Comparison of ENCODE assay signal across 8 cellular contexts in genomic region chr9:84953797-84954695, GRCh38.
A peak's percentile ranks its signal among the peaks of the same experiment; 100 is the strongest.
DNase-seq lines count a peak whose midpoint lies in the region; ATAC-seq and TF ChIP-seq lines count a peak whose summit lies in the region.

No MANE protein-coding gene starts in this region.

- no peaks in the 10 kb centered on the region for H3K36me3 ChIP-seq in gastroesophageal sphincter
- H3K36me3 ChIP-seq in vagina, result no peaks in the 10 kb centered on the region

- intact Hi-C loops in CD14-positive monocyte (cut with micrococcal nuclease), result loop anchor here in 1 of 2 donors (10.0 kb wide), 1 partner anchor 61 kb away; no protein-coding TSS in a partner anchor
- intact Hi-C loops in vagina (cut with DNase I), result no loop called here

- TF ChIP-seq EP300 in gastroesophageal sphincter (IDR thresholded peaks at IDR 0.05), result no peak

- ATAC-seq in GM18868 (IDR thresholded peaks at IDR 0.05; ENCODE audit: unreplicated experiment) (peak; percentile 99), HG03045 (IDR thresholded peaks at IDR 0.05; ENCODE audit: unreplicated experiment) (peak; percentile 95), gastroesophageal sphincter (peak; percentile 86)
- ATAC-seq in activated CD8-positive, alpha-beta memory T cell treated with anti-CD3 and anti-CD28 coated beads, Interleukin-2, amount 10 ng/mL, durations not matched to agents 7 days and 5 days, result peak; percentile 63

- WGBS in gastroesophageal sphincter (ENCODE audit: low coverage in 1 of 2), 2 donors, result 30 to 54% methylated on average over 9 to 15 of the region's 21 CpGs

- H3K4me3 ChIP-seq in gastroesophageal sphincter (no peak overlapping the region), vagina (no peak overlapping the region)

- H3K9me3 ChIP-seq in gastroesophageal sphincter (no peaks in the 10 kb centered on the region), vagina (no peaks in the 10 kb centered on the region)

- H3K27me3 ChIP-seq in gastroesophageal sphincter (peaks cover 7% of the 10 kb centered on the region), vagina (no peaks in the 10 kb centered on the region)

- no peak for TF ChIP-seq POLR2A in gastroesophageal sphincter (IDR thresholded peaks at IDR 0.05)
- TF ChIP-seq POLR2A in vagina (IDR thresholded peaks at IDR 0.05), result no peak

- H3K9me3 Mint-ChIP-seq in CD14-positive monocyte, result peaks cover 0 to 3% (median 0%) of the 10 kb centered on the region in 7 donors
- no peaks in the 10 kb centered on the region for H3K9me3 Mint-ChIP-seq in activated CD8-positive, alpha-beta memory T cell treated with anti-CD3 and anti-CD28 coated beads, Interleukin-2, amount 10 ng/mL, durations not matched to agents 7 days and 5 days (ENCODE audit: low read depth)
- peaks cover 5% of the 10 kb centered on the region for H3K9me3 Mint-ChIP-seq in osteocyte (ENCODE audit: unreplicated experiment)

- TF ChIP-seq CTCF in CD14-positive monocyte (IDR thresholded peaks at IDR 0.05), result peak; percentile 67
- TF ChIP-seq CTCF in gastroesophageal sphincter (IDR thresholded peaks at IDR 0.05), result peak; percentile 88 to 95 (median 90)
- TF ChIP-seq CTCF in osteocyte (IDR thresholded peaks at IDR 0.05), result peak; percentile 97
- peak; percentile 46 to 91 (median 77) for TF ChIP-seq CTCF in vagina (IDR thresholded peaks at IDR 0.05)

- CTCF ChIA-PET in activated CD8-positive, alpha-beta memory T cell treated with anti-CD3 and anti-CD28 coated beads, Interleukin-2, amount 10 ng/mL, durations not matched to agents 7 days and 5 days (lab: Charles Lee), result interaction anchor here (0.8 kb wide), 1 partner anchor 12 kb away, joined by 3 read pairs; no protein-coding TSS in a partner anchor

- peaks cover 3 to 11% (median 9%) of the 10 kb centered on the region in 3 donors for H3K27me3 Mint-ChIP-seq in CD14-positive monocyte (ENCODE audit: low read depth in 3 of 3)
- H3K27me3 Mint-ChIP-seq in activated CD8-positive, alpha-beta memory T cell treated with anti-CD3 and anti-CD28 coated beads, Interleukin-2, amount 10 ng/mL, durations not matched to agents 7 days and 5 days, result no peaks in the 10 kb centered on the region
- H3K27me3 Mint-ChIP-seq in osteocyte (ENCODE audit: unreplicated experiment), result no peaks in the 10 kb centered on the region

- H3K27ac Mint-ChIP-seq in CD14-positive monocyte, result peak overlapping the region in 1 of 7 donors; percentile 11
- no peak overlapping the region for H3K27ac Mint-ChIP-seq in activated CD8-positive, alpha-beta memory T cell treated with anti-CD3 and anti-CD28 coated beads, Interleukin-2, amount 10 ng/mL, durations not matched to agents 7 days and 5 days
- H3K27ac Mint-ChIP-seq in osteocyte (ENCODE audit: unreplicated experiment), result no peak overlapping the region

- H3K4me1 Mint-ChIP-seq in CD14-positive monocyte, result peaks cover 3% of the 10 kb centered on the region
- H3K4me1 Mint-ChIP-seq in activated CD8-positive, alpha-beta memory T cell treated with anti-CD3 and anti-CD28 coated beads, Interleukin-2, amount 10 ng/mL, durations not matched to agents 7 days and 5 days, result peaks cover 3% of the 10 kb centered on the region
- peaks cover 31% of the 10 kb centered on the region for H3K4me1 Mint-ChIP-seq in osteocyte (ENCODE audit: unreplicated experiment)

- H3K4me1 ChIP-seq in gastroesophageal sphincter (peaks cover 0 to 11% (median 6%) of the 10 kb centered on the region in 3 donors), vagina (peaks cover 6% of the 10 kb centered on the region)

- H3K4me3 Mint-ChIP-seq in CD14-positive monocyte, result peak overlapping the region in 1 of 2 donors; percentile 47
- H3K4me3 Mint-ChIP-seq in activated CD8-positive, alpha-beta memory T cell treated with anti-CD3 and anti-CD28 coated beads, Interleukin-2, amount 10 ng/mL, durations not matched to agents 7 days and 5 days, result no peak overlapping the region
- H3K4me3 Mint-ChIP-seq in osteocyte (ENCODE audit: unreplicated experiment), result no peak overlapping the region

- no peak overlapping the region for H3K27ac ChIP-seq in gastroesophageal sphincter
- no peak overlapping the region for H3K27ac ChIP-seq in vagina

- H3K36me3 Mint-ChIP-seq in CD14-positive monocyte (no peaks in the 10 kb centered on the region), osteocyte (ENCODE audit: unreplicated experiment) (no peaks in the 10 kb centered on the region)
- H3K36me3 Mint-ChIP-seq in activated CD8-positive, alpha-beta memory T cell treated with anti-CD3 and anti-CD28 coated beads, Interleukin-2, amount 10 ng/mL, durations not matched to agents 7 days and 5 days, result no peaks in the 10 kb centered on the region

- no peak for DNase-seq in CD14-positive monocyte (ENCODE audit: low spot score)
- DNase-seq in NCI-H2196 (lab: John Stamatoyannopoulos, UW; ENCODE audit: unreplicated experiment), result peak; percentile 50
- peak; percentile 62 for DNase-seq in activated CD8-positive, alpha-beta memory T cell treated with anti-CD3 and anti-CD28 coated beads, Interleukin-2, amount 10 ng/mL, durations not matched to agents 7 days and 5 days
- DNase-seq in osteocyte (ENCODE audit: extremely low spot score, unreplicated experiment), result peak; percentile 93
- no peak for DNase-seq in vagina (ENCODE audit: extremely low spot score in 2 of 2)

Comparison
In these comparisons a context has a peak if more than half of its experiments do, and no peak if none do; other contexts are left out.
1. DNase-seq: peak in NCI-H2196 (single experiment), activated CD8-positive, alpha-beta memory T cell treated with anti-CD3 and anti-CD28 coated beads, Interleukin-2, amount 10 ng/mL, durations not matched to agents 7 days and 5 days (single experiment) and osteocyte (single experiment); none in CD14-positive monocyte (single experiment) and vagina (0 of 2).
2. Peak in every context shown above with its lines, with median percentiles within 50 percentile points of each other: CTCF ChIP-seq and ATAC-seq.